11 cellular contexts compared by ENCODE assay signal in genomic region chr7:157932498-157933218, GRCh38.
DNase-seq lines count a peak whose midpoint lies in the region; ATAC-seq and TF ChIP-seq lines count a peak whose summit lies in the region.
"Had no signal": no experiment of that assay in that cellular context is flagged by ENCODE, and none has a peak within 500 bp of the region (broad histone marks: within the 10 kb centered on the region; RNA-seq: fewer than 3 reads in every experiment).

No MANE protein-coding gene starts in this region.

- POLR2A ChIA-PET in activated CD4-positive, alpha-beta T cell treated with anti-CD3 and anti-CD28 coated beads for 36 hours (lab: Charles Lee): no interaction called here

- peak overlapping the region; percentile 54 for H3K4me3 Mint-ChIP-seq in activated CD4-positive, alpha-beta T cell treated with anti-CD3 and anti-CD28 coated beads for 36 hours
- H3K4me3 Mint-ChIP-seq in activated T-helper 17 cell treated with anti-CD3 and anti-CD28 coated beads, Interleukin-2, amount 50 U/mL, for 72 hours: peak overlapping the region; percentile 58
- H3K4me3 Mint-ChIP-seq in nephron progenitor cell: no peak overlapping the region

- CTCF ChIA-PET in activated CD4-positive, alpha-beta T cell treated with anti-CD3 and anti-CD28 coated beads for 36 hours (lab: Charles Lee): no interaction called here

- H3K4me1 ChIP-seq in BE2C: no peaks in the 10 kb centered on the region
- H3K4me1 ChIP-seq: vagina had no signal

- in situ Hi-C loops in GM13976 (cut with MboI; ENCODE audit: low sequenced_read_pairs, unreplicated experiment): no loop called here

- peaks cover 12% of the 10 kb centered on the region for H3K36me3 Mint-ChIP-seq in activated CD4-positive, alpha-beta T cell treated with anti-CD3 and anti-CD28 coated beads for 36 hours (ENCODE audit: low read depth)
- H3K36me3 Mint-ChIP-seq in activated T-helper 17 cell treated with anti-CD3 and anti-CD28 coated beads, Interleukin-2, amount 50 U/mL, for 72 hours (ENCODE audit: low read depth): peaks cover 10% of the 10 kb centered on the region
- H3K36me3 Mint-ChIP-seq in nephron progenitor cell (ENCODE audit: low read depth): peaks cover 19% of the 10 kb centered on the region

- peaks cover 19% of the 10 kb centered on the region for H3K9me3 Mint-ChIP-seq in activated CD4-positive, alpha-beta T cell treated with anti-CD3 and anti-CD28 coated beads for 36 hours (ENCODE audit: low read depth)
- H3K9me3 Mint-ChIP-seq in activated T-helper 17 cell treated with anti-CD3 and anti-CD28 coated beads, Interleukin-2, amount 50 U/mL, for 72 hours: peaks cover 15% of the 10 kb centered on the region
- H3K9me3 Mint-ChIP-seq in nephron progenitor cell: peaks cover 59% of the 10 kb centered on the region

- H3K27me3 ChIP-seq in BE2C: no peaks in the 10 kb centered on the region
- H3K27me3 ChIP-seq: vagina had no signal

- DNase-seq in activated CD4-positive, alpha-beta T cell treated with anti-CD3 and anti-CD28 coated beads for 36 hours: peak; percentile 43
- no peak for DNase-seq in activated CD4-positive, alpha-beta T cell treated with anti-CD3 and anti-CD28 coated beads, Interleukin-2, amount 50 U/mL, for 4 hours
- peak; percentile 29 for DNase-seq in M059J (ENCODE audit: low read depth)
- DNase-seq in nephron progenitor cell: no peak
- no peak for DNase-seq in SHP77 treated with DMSO at 0.1 percent for 48 hours (lab: John Stamatoyannopoulos, UW)
- no peak for DNase-seq in BE2C
- DNase-seq in GM13976 (ENCODE audit: low spot score): no peak
- DNase-seq: kidney, occipital lobe had no signal

- intact Hi-C loops in activated CD4-positive, alpha-beta T cell treated with anti-CD3 and anti-CD28 coated beads for 36 hours (cut with DNase I, micrococcal nuclease): loop anchor here in 1 of 2 experiments (2.0 to 5.0 kb wide), 3 partner anchors 52 to 440 kb away; no protein-coding TSS in a partner anchor

- H3K27me3 Mint-ChIP-seq in activated CD4-positive, alpha-beta T cell treated with anti-CD3 and anti-CD28 coated beads for 36 hours: peaks cover 2% of the 10 kb centered on the region
- H3K27me3 Mint-ChIP-seq in activated T-helper 17 cell treated with anti-CD3 and anti-CD28 coated beads, Interleukin-2, amount 50 U/mL, for 72 hours: peaks cover 9% of the 10 kb centered on the region
- peaks cover 14% of the 10 kb centered on the region for H3K27me3 Mint-ChIP-seq in nephron progenitor cell (ENCODE audit: low read depth, poor library complexity)

- ATAC-seq in activated CD4-positive, alpha-beta T cell treated with anti-CD3 and anti-CD28 coated beads for 36 hours: peak; percentile 77
- peak; percentile 66 for ATAC-seq in activated T-helper 17 cell treated with anti-CD3 and anti-CD28 coated beads, Interleukin-2, amount 50 U/mL, for 72 hours (replicated peaks)

- H3K27ac Mint-ChIP-seq in activated CD4-positive, alpha-beta T cell treated with anti-CD3 and anti-CD28 coated beads for 36 hours: peak overlapping the region; percentile 94
- peak overlapping the region; percentile 98 for H3K27ac Mint-ChIP-seq in activated T-helper 17 cell treated with anti-CD3 and anti-CD28 coated beads, Interleukin-2, amount 50 U/mL, for 72 hours
- peak overlapping the region; percentile 70 for H3K27ac Mint-ChIP-seq in nephron progenitor cell

- H3K9me3 ChIP-seq in BE2C: no peaks in the 10 kb centered on the region; the same call in 1 of the 2 replicates
- H3K9me3 ChIP-seq: vagina had no signal

- H3K4me3 ChIP-seq in BE2C (ENCODE audit: low read depth, low read length): no peak overlapping the region
- H3K4me3 ChIP-seq: vagina had no signal

- H3K36me3 ChIP-seq in BE2C: no peaks in the 10 kb centered on the region
- H3K36me3 ChIP-seq: vagina had no signal

- no peaks in the 10 kb centered on the region for H3K4me1 Mint-ChIP-seq in activated CD4-positive, alpha-beta T cell treated with anti-CD3 and anti-CD28 coated beads for 36 hours
- H3K4me1 Mint-ChIP-seq in activated T-helper 17 cell treated with anti-CD3 and anti-CD28 coated beads, Interleukin-2, amount 50 U/mL, for 72 hours: peaks cover 14% of the 10 kb centered on the region
- H3K4me1 Mint-ChIP-seq in nephron progenitor cell: peaks cover 8% of the 10 kb centered on the region

- TF ChIP-seq CTCF in nephron progenitor cell (IDR thresholded peaks at IDR 0.05) (no peak), BE2C (IDR thresholded peaks at IDR 0.05; ENCODE audit: low read depth, low read length) (no peak), GM13976 (IDR thresholded peaks at IDR 0.05; ENCODE audit: borderline replicate concordance, control extremely low read depth, extremely low read depth, insufficient read depth, missing control alignments) (no peak)

Comparison
In these comparisons a context has a peak if more than half of its experiments do, and no peak if none do; other contexts are left out.
1. DNase-seq: peak in activated CD4-positive, alpha-beta T cell treated with anti-CD3 and anti-CD28 coated beads for 36 hours (single experiment) and M059J (single experiment); none in activated CD4-positive, alpha-beta T cell treated with anti-CD3 and anti-CD28 coated beads, Interleukin-2, amount 50 U/mL, for 4 hours (0 of 2), nephron progenitor cell (single experiment), SHP77 treated with DMSO at 0.1 percent for 48 hours (single experiment), BE2C (single experiment) and GM13976 (single experiment).
2. Peak in every context shown above with its lines, with median percentiles within 50 percentile points of each other: H3K27ac Mint-ChIP-seq.